8 cellular contexts compared by ENCODE assay signal in genomic region chr14:73570913-73571312, GRCh38. TPM values are rescaled to one million over a fixed set of nuclear protein-coding genes. Genes with fewer than 3 reads are reported as not detected.
DNase-seq lines count a peak whose midpoint lies in the region; ATAC-seq and TF ChIP-seq lines count a peak whose summit lies in the region.
"Not testable (repeated sequence)": the region's sequence is repeated elsewhere in the genome, so short reads cannot be mapped to it uniquely, and the experiment has no call there.

No MANE protein-coding gene starts in this region.

- CTCF ChIA-PET in AG04449 (lab: Yijun Ruan, JAX) = interaction anchor here (0.7 to 5.3 kb wide), 8 partner anchors 11 to 400 kb away, joined by 3 to 27 read pairs (median 4); no protein-coding TSS in a partner anchor
- CTCF ChIA-PET in activated CD4-positive, alpha-beta memory T cell treated with anti-CD3 and anti-CD28 coated beads, Interleukin-2, amount 10 ng/mL, durations not matched to agents 7 days and 5 days (lab: Charles Lee) = interaction anchor here (0.6 to 4.8 kb wide), 31 partner anchors 9 to 923 kb away, joined by 3 to 52 read pairs (median 4); partner anchors contain the start of genes ACOT4, ACOT6, ISCA2 and RIOX1

- ATAC-seq in GM18520 (IDR thresholded peaks at IDR 0.05; ENCODE audit: unreplicated experiment) = peak; percentile 41
- peak; percentile 55 for ATAC-seq in HG03432 (IDR thresholded peaks at IDR 0.05; ENCODE audit: unreplicated experiment)

- not testable (repeated sequence) for DNase-seq in AG04449 (ENCODE audit: low read depth, low spot score)
- DNase-seq in NOMO-1 treated with DMSO at 0.1 percent for 48 hours (lab: John Stamatoyannopoulos, UW; ENCODE audit: unreplicated experiment) = peak; percentile 5
- DNase-seq in activated CD4-positive, alpha-beta memory T cell treated with anti-CD3 and anti-CD28 coated beads, Interleukin-2, amount 10 ng/mL, durations not matched to agents 7 days and 5 days = peak; percentile 70
- DNase-seq in central memory CD4-positive, alpha-beta T cell = peak; percentile 64
- peak; percentile 78 for DNase-seq in islet precursor cell
- peak; percentile 45 to 60 (median 52) for DNase-seq in stimulated activated CD4-positive, alpha-beta T cell treated with anti-CD3 and anti-CD28 coated beads, Interleukin-12 subunit alpha, Interleukin-12 subunit beta, amount 100 ng/mL, for 48 hours (ENCODE audit: low read depth in 2 of 3, low spot score in 1 of 3)

- POLR2A ChIA-PET in AG04449 (lab: Yijun Ruan, JAX) = interaction anchor here (1.0 kb wide), 1 partner anchor 80 kb away, joined by 4 read pairs; the partner anchor contains the start of gene RIOX1
- POLR2A ChIA-PET in activated CD4-positive, alpha-beta memory T cell treated with anti-CD3 and anti-CD28 coated beads, Interleukin-2, amount 10 ng/mL, durations not matched to agents 7 days and 5 days (lab: Charles Lee) = interaction anchor here (0.6 to 4.5 kb wide), 11 partner anchors 9 to 327 kb away, joined by 3 to 44 read pairs (median 3); partner anchors contain the start of genes ACOT4, ACOT6, PTGR2 and RIOX1

- H3K36me3 Mint-ChIP-seq in activated CD4-positive, alpha-beta memory T cell treated with anti-CD3 and anti-CD28 coated beads, Interleukin-2, amount 10 ng/mL, durations not matched to agents 7 days and 5 days (ENCODE audit: low read depth) = peaks cover 28% of the 10 kb centered on the region

- peaks cover 31% of the 10 kb centered on the region for H3K4me1 Mint-ChIP-seq in activated CD4-positive, alpha-beta memory T cell treated with anti-CD3 and anti-CD28 coated beads, Interleukin-2, amount 10 ng/mL, durations not matched to agents 7 days and 5 days

- peak overlapping the region; percentile 24 for H3K4me3 Mint-ChIP-seq in activated CD4-positive, alpha-beta memory T cell treated with anti-CD3 and anti-CD28 coated beads, Interleukin-2, amount 10 ng/mL, durations not matched to agents 7 days and 5 days

- H3K27ac Mint-ChIP-seq in activated CD4-positive, alpha-beta memory T cell treated with anti-CD3 and anti-CD28 coated beads, Interleukin-2, amount 10 ng/mL, durations not matched to agents 7 days and 5 days = not testable (repeated sequence)

- not testable (repeated sequence) for H3K4me3 ChIP-seq in AG04449 (ENCODE audit: low read depth, low read length)

- H3K9me3 Mint-ChIP-seq in activated CD4-positive, alpha-beta memory T cell treated with anti-CD3 and anti-CD28 coated beads, Interleukin-2, amount 10 ng/mL, durations not matched to agents 7 days and 5 days = not testable (repeated sequence)

- TF ChIP-seq CTCF in AG04449 (IDR thresholded peaks at IDR 0.05; ENCODE audit: insufficient read depth, low read length, missing control alignments) = peak; percentile 28

- H3K27me3 Mint-ChIP-seq in activated CD4-positive, alpha-beta memory T cell treated with anti-CD3 and anti-CD28 coated beads, Interleukin-2, amount 10 ng/mL, durations not matched to agents 7 days and 5 days = not testable (repeated sequence)

RNA-seq across cellular contexts. Expression of gene ACOT2, which starts 1.9 kb away (rescaled TPM):
- total RNA-seq in activated CD4-positive, alpha-beta memory T cell treated with anti-CD3 and anti-CD28 coated beads, Interleukin-2, amount 10 ng/mL, durations not matched to agents 7 days and 5 days = 10 to 100 TPM; 13.3 to 13.4 TPM

RNA-seq across cellular contexts. Expression of gene HEATR4, which starts 12.2 kb away (rescaled TPM):
- total RNA-seq in activated CD4-positive, alpha-beta memory T cell treated with anti-CD3 and anti-CD28 coated beads, Interleukin-2, amount 10 ng/mL, durations not matched to agents 7 days and 5 days = not detected

RNA-seq across cellular contexts. Expression of gene ACOT4, which starts 20.8 kb away (rescaled TPM):
- total RNA-seq in activated CD4-positive, alpha-beta memory T cell treated with anti-CD3 and anti-CD28 coated beads, Interleukin-2, amount 10 ng/mL, durations not matched to agents 7 days and 5 days = under 1 TPM; 0.83 to 0.93 TPM

RNA-seq across cellular contexts. Expression of gene ACOT1, which starts 34.0 kb away (rescaled TPM):
- 1 to 10 TPM; 2.2 to 2.9 TPM for total RNA-seq in activated CD4-positive, alpha-beta memory T cell treated with anti-CD3 and anti-CD28 coated beads, Interleukin-2, amount 10 ng/mL, durations not matched to agents 7 days and 5 days

RNA-seq across cellular contexts. Expression of gene ACOT6, which starts 41.4 kb away (rescaled TPM):
- total RNA-seq in activated CD4-positive, alpha-beta memory T cell treated with anti-CD3 and anti-CD28 coated beads, Interleukin-2, amount 10 ng/mL, durations not matched to agents 7 days and 5 days = not detected
